In the genomic region with DNA sequence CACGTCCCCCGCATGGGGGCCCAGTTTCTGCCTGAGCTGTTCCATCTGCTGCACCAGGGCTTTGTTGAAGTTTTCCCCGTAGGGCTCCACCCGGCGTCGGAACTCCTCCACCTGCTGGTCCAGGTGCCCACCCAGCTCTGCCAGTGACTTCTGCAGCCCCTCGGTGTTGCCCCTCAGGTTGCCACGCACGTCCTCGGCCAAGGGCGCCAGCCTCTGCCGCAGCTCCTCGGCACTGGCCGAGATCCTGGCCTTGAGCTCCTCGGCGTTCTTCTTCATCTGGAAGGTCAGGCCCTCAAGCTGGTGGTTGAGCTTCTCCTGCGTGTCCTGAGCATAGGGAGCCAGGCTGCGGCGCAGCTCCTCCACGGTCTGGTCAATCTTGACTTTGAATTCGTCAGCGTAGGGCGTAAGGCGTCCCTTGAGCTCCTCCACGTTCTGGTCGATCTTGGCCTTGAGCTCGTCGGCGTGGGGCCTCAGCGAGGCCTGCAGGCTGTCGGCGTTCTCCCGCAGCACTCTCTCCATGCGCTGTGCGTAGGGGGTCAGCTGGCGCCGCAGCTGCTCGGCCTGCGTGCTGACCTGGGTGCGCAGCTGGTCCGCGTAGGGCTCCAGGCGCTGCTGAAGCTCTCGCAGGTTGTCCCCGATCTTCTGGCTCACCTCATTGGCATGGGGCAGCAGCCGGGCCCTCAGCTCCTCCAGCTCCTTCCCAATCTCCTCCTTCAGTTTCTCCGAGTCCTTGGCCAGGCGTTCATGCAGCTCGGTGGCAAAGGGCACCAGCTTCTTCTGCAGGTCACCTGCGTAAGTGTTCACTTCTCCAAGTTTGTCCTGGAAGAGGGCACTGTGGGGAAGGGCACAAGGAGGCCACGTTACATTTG, we compare ENCODE assay signal across 34 cellular contexts. TPM values are rescaled to one million over a fixed set of nuclear protein-coding genes. Genes with fewer than 3 reads are reported as not detected.
"Had no signal": no experiment of that assay in that cellular context is flagged by ENCODE, and none has a peak within 500 bp of the region (broad histone marks: within the 10 kb centered on the region; RNA-seq: fewer than 3 reads in every experiment).

No MANE protein-coding gene starts in this region.

- H3K27ac ChIP-seq: ascending aorta, breast epithelium, KMS-11, SJCRH30, SK-N-MC, WERI-Rb-1 had no signal

- H3K4me3 ChIP-seq: ascending aorta, breast epithelium, SJCRH30, SK-N-MC had no signal

- DNase-seq: activated CD4-positive, alpha-beta T cell treated with anti-CD3 and anti-CD28 coated beads for 1 hour; activated CD4-positive, alpha-beta T cell treated with anti-CD3 and anti-CD28 coated beads for 48 hours; activated CD4-positive, alpha-beta T cell treated with anti-CD3 and anti-CD28 coated beads, Interleukin-2, amount 50 U/mL, for 48 hours; activated CD4-positive, CD25-positive, alpha-beta regulatory T cell; activated CD8-positive, alpha-beta T cell treated with anti-CD3 and anti-CD28 coated beads, Interleukin-2, amount 10 ng/mL, durations not matched to agents 7 days and 5 days; activated gamma-delta T cell; activated naive CD4-positive, alpha-beta T cell treated with Interleukin-2 at 50 U/mL for 16 hours; activated naive CD8-positive, alpha-beta T cell treated with anti-CD3 and anti-CD28 coated beads, Interleukin-2, amount 10 ng/mL, durations not matched to agents 7 days and 5 days; activated T-cell treated with anti-CD3 and anti-CD28 coated beads, Interleukin-2, amount 50 U/mL, for 24 hours; amygdala; MM.1S; MV-4-11; NCI-H1092; NCI-H1417; NCI-H187; NCI-H2029 treated with DMSO at 0.1 percent for 48 hours; NCI-H2171 treated with DMSO at 0.1 percent for 48 hours; NCI-H2227 treated with DMSO at 0.1 percent for 48 hours; NCI-H446 treated with DMSO at 0.1 percent for 48 hours; NCI-H524 treated with DMSO at 0.1 percent for 48 hours; SJCRH30; T1000; WERI-Rb-1 had no signal

- H3K9me3 ChIP-seq: ascending aorta, breast epithelium, SJCRH30 had no signal

- H3K4me2 ChIP-seq: KMS-11 had no signal

- H3K36me3 ChIP-seq: ascending aorta, breast epithelium, SJCRH30, WERI-Rb-1 had no signal

- H3K4me1 ChIP-seq: ascending aorta, breast epithelium, SJCRH30 had no signal

- ATAC-seq: activated CD8-positive, alpha-beta T cell treated with anti-CD3 and anti-CD28 coated beads, Interleukin-2, amount 10 ng/mL, durations not matched to agents 7 days and 5 days; Panc1 had no signal

- H3K27me3 ChIP-seq: ascending aorta, breast epithelium, SJCRH30 had no signal

- H3K9ac ChIP-seq: KMS-11 had no signal

RNA-seq across cellular contexts. Expression of a gene that starts 1.8 kb away (rescaled TPM):
- total RNA-seq: activated CD8-positive, alpha-beta T cell treated with anti-CD3 and anti-CD28 coated beads, Interleukin-2, amount 10 ng/mL, durations not matched to agents 7 days and 5 days; activated naive CD8-positive, alpha-beta T cell treated with anti-CD3 and anti-CD28 coated beads, Interleukin-2, amount 10 ng/mL, durations not matched to agents 7 days and 5 days; activated T-helper 2 cell treated with anti-CD3 and anti-CD28 coated beads, Interferon-gamma antibody, Interleukin-2, Interleukin-4, amounts not matched to agents 10 μg/mL and 5 μg/mL and 100 μg/mL, durations not matched to agents 14 hours and 24 hours and 36 hours; cardiac septum; LHCN-M2; RPMI7951; SJCRH30; T-helper 1 cell treated with Interleukin-12 subunit alpha and Interleukin-12 subunit beta and Interleukin-4 antibody, amounts not matched to agents 30 ng/mL and 1 ng/mL, for 36 hours; T-helper 2 cell treated with Interferon-gamma antibody and Interleukin-4, amounts not matched to agents 100 ng/mL and 5 ng/mL, for 36 hours had no signal

RNA-seq across cellular contexts. Expression of a gene that starts 8.4 kb away (rescaled TPM):
- total RNA-seq: activated CD8-positive, alpha-beta T cell treated with anti-CD3 and anti-CD28 coated beads, Interleukin-2, amount 10 ng/mL, durations not matched to agents 7 days and 5 days; activated naive CD8-positive, alpha-beta T cell treated with anti-CD3 and anti-CD28 coated beads, Interleukin-2, amount 10 ng/mL, durations not matched to agents 7 days and 5 days; activated T-helper 2 cell treated with anti-CD3 and anti-CD28 coated beads, Interferon-gamma antibody, Interleukin-2, Interleukin-4, amounts not matched to agents 10 μg/mL and 5 μg/mL and 100 μg/mL, durations not matched to agents 14 hours and 24 hours and 36 hours; breast epithelium; cardiac septum; LHCN-M2; RPMI7951; SJCRH30; T-helper 1 cell treated with Interleukin-12 subunit alpha and Interleukin-12 subunit beta and Interleukin-4 antibody, amounts not matched to agents 30 ng/mL and 1 ng/mL, for 36 hours; T-helper 2 cell treated with Interferon-gamma antibody and Interleukin-4, amounts not matched to agents 100 ng/mL and 5 ng/mL, for 36 hours had no signal

RNA-seq across cellular contexts. Expression of a gene that starts 16.1 kb away (rescaled TPM):
- total RNA-seq: activated CD8-positive, alpha-beta T cell treated with anti-CD3 and anti-CD28 coated beads, Interleukin-2, amount 10 ng/mL, durations not matched to agents 7 days and 5 days; activated T-helper 2 cell treated with anti-CD3 and anti-CD28 coated beads, Interferon-gamma antibody, Interleukin-2, Interleukin-4, amounts not matched to agents 10 μg/mL and 5 μg/mL and 100 μg/mL, durations not matched to agents 14 hours and 24 hours and 36 hours; LHCN-M2; SJCRH30 had no signal

RNA-seq across cellular contexts. Expression of a gene that starts 29.6 kb away (rescaled TPM):
- total RNA-seq: activated CD8-positive, alpha-beta T cell treated with anti-CD3 and anti-CD28 coated beads, Interleukin-2, amount 10 ng/mL, durations not matched to agents 7 days and 5 days; activated naive CD8-positive, alpha-beta T cell treated with anti-CD3 and anti-CD28 coated beads, Interleukin-2, amount 10 ng/mL, durations not matched to agents 7 days and 5 days; activated T-helper 2 cell treated with anti-CD3 and anti-CD28 coated beads, Interferon-gamma antibody, Interleukin-2, Interleukin-4, amounts not matched to agents 10 μg/mL and 5 μg/mL and 100 μg/mL, durations not matched to agents 14 hours and 24 hours and 36 hours; ascending aorta; breast epithelium; cardiac septum; LHCN-M2; RPMI7951; SJCRH30; T-helper 1 cell treated with Interleukin-12 subunit alpha and Interleukin-12 subunit beta and Interleukin-4 antibody, amounts not matched to agents 30 ng/mL and 1 ng/mL, for 36 hours; T-helper 2 cell treated with Interferon-gamma antibody and Interleukin-4, amounts not matched to agents 100 ng/mL and 5 ng/mL, for 36 hours had no signal
